1 cellular context compared by ENCODE assay signal in genomic region chr9:125261501-125262216, GRCh38.
TF ChIP-seq lines count a peak whose summit lies in the region.

GAPVD1 (plus strand) TSS chr9:125261826; CDS start chr9:125298922, 37,096 bp downstream.

TF ChIP-seq in HepG2, 621 proteins besides CTCF, POLR2A, EP300 and RAD21 (continued from another document and continues in another):
- TF ChIP-seq LBX2 (CRISPR knock-in tag; IDR thresholded peaks at IDR 0.05; ENCODE audit: borderline replicate concordance) (peak; percentile 39; the same call in 1 of the 2 replicates), ELF1 (CRISPR knock-in tag; IDR thresholded peaks at IDR 0.05) (peak; percentile 98), STAG1 (CRISPR knock-in tag; IDR thresholded peaks at IDR 0.05) (peak; percentile 5; the same call in 1 of the 2 replicates), ZNF496 (CRISPR knock-in tag; IDR thresholded peaks at IDR 0.05; ENCODE audit: insufficient replicate concordance) (no peak), ZBTB21 (CRISPR knock-in tag; IDR thresholded peaks at IDR 0.05) (no peak), ZNF746 (CRISPR knock-in tag; IDR thresholded peaks at IDR 0.05) (peak; percentile 78), ZNF589 (CRISPR knock-in tag; conservative IDR thresholded peaks at IDR 0.05) (0 out of 2 replicates have a peak, but pooled peaks have one; percentile 14), SNAPC4 (CRISPR knock-in tag; IDR thresholded peaks at IDR 0.05) (0 out of 2 replicates have a peak, but pooled peaks have one; percentile 45), EEA1 (CRISPR knock-in tag; IDR thresholded peaks at IDR 0.05; ENCODE audit: borderline replicate concordance) (peak; percentile 82), HBP1 (CRISPR knock-in tag; IDR thresholded peaks at IDR 0.05; ENCODE audit: low read depth) (peak; percentile 35; the same call in 1 of the 2 replicates), NAIF1 (CRISPR knock-in tag; IDR thresholded peaks at IDR 0.05; ENCODE audit: borderline replicate concordance) (no peak), NCOA1 (CRISPR knock-in tag; IDR thresholded peaks at IDR 0.05) (peak; percentile 45; the same call in 1 of the 2 replicates), ASH2L (IDR thresholded peaks at IDR 0.05; ENCODE audit: insufficient read length, low read depth, low read length) (peak; percentile 84), ZNF329 (CRISPR knock-in tag; IDR thresholded peaks at IDR 0.05; ENCODE audit: low read depth) (peak; percentile 75; the same call in 1 of the 2 replicates), ZZZ3 (CRISPR knock-in tag; IDR thresholded peaks at IDR 0.05; ENCODE audit: borderline replicate concordance) (peak; percentile 65), FUBP1 (CRISPR knock-in tag; IDR thresholded peaks at IDR 0.05; ENCODE audit: borderline replicate concordance) (no peak), CAMTA2 (CRISPR knock-in tag; IDR thresholded peaks at IDR 0.05; ENCODE audit: borderline replicate concordance) (0 out of 2 replicates have a peak, but pooled peaks have one; percentile 56), SUZ12 (IDR thresholded peaks at IDR 0.05; ENCODE audit: low read depth, low read length) (peak; percentile 81), ZNF44 (CRISPR knock-in tag; IDR thresholded peaks at IDR 0.05) (no peak), ZFY (CRISPR knock-in tag; IDR thresholded peaks at IDR 0.05) (peak; percentile 95), DDIT3 (CRISPR knock-in tag; IDR thresholded peaks at IDR 0.05) (no peak), RELA (CRISPR knock-in tag; IDR thresholded peaks at IDR 0.05) (no peak; the same call in 1 of the 2 replicates), KLF15 (CRISPR knock-in tag; IDR thresholded peaks at IDR 0.05; ENCODE audit: borderline replicate concordance) (no peak), ATF4 (CRISPR knock-in tag; IDR thresholded peaks at IDR 0.05) (peak in 1 of 2 experiments; percentile 53; a peak in 1 of 4 replicates), GABPB1 (CRISPR knock-in tag; IDR thresholded peaks at IDR 0.05) (peak; percentile 94), SIN3B (IDR thresholded peaks at IDR 0.05; ENCODE audit: low read length) (no peak), HOXA9 (CRISPR knock-in tag; IDR thresholded peaks at IDR 0.05; ENCODE audit: borderline replicate concordance) (0 out of 2 replicates have a peak, but pooled peaks have one; percentile 41), TFAP4 (IDR thresholded peaks at IDR 0.05; ENCODE audit: borderline replicate concordance, low read depth) (peak; percentile 76; the same call in 1 of the 2 replicates), GPBP1L1 (CRISPR knock-in tag; IDR thresholded peaks at IDR 0.05) (no peak), MTF1 (CRISPR knock-in tag; IDR thresholded peaks at IDR 0.05) (no peak; the same call in 1 of the 2 replicates), XRCC5 (optimal IDR thresholded peaks at IDR 0.05; ENCODE audit: low read length) (peak; percentile 62), ZNF710 (CRISPR knock-in tag; IDR thresholded peaks at IDR 0.05; ENCODE audit: borderline replicate concordance) (peak; percentile 37; the same call in 1 of the 2 replicates), ZNF225 (CRISPR knock-in tag; IDR thresholded peaks at IDR 0.05) (no peak; the same call in none of the 2 replicates), ZNF33A (CRISPR knock-in tag; IDR thresholded peaks at IDR 0.05; ENCODE audit: borderline replicate concordance) (no peak), MAX (IDR thresholded peaks at IDR 0.05) (peak; percentile 70), MAF1 (CRISPR knock-in tag; IDR thresholded peaks at IDR 0.05; ENCODE audit: borderline replicate concordance) (0 out of 2 replicates have a peak, but pooled peaks have one; percentile 31), SATB2 (CRISPR knock-in tag; IDR thresholded peaks at IDR 0.05) (0 out of 2 replicates have a peak, but pooled peaks have one; percentile 31), DMTF1 (CRISPR knock-in tag; IDR thresholded peaks at IDR 0.05) (0 out of 2 replicates have a peak, but pooled peaks have one; percentile 60), GFI1 (CRISPR knock-in tag; IDR thresholded peaks at IDR 0.05; ENCODE audit: borderline replicate concordance) (peak; percentile 19; the same call in 1 of the 2 replicates), SPEN (CRISPR knock-in tag; IDR thresholded peaks at IDR 0.05; ENCODE audit: low read depth) (peak; percentile 64; the same call in 1 of the 2 replicates), BATF2 (CRISPR knock-in tag; IDR thresholded peaks at IDR 0.05) (0 out of 2 replicates have a peak, but pooled peaks have one; percentile 51), ZNF317 (CRISPR knock-in tag; IDR thresholded peaks at IDR 0.05) (peak; percentile 50), KLF9 (CRISPR knock-in tag; IDR thresholded peaks at IDR 0.05; ENCODE audit: low read depth) (no peak)
